1 cellular context compared by ENCODE assay signal in genomic region chr15:22980189-22981136, GRCh38.
A peak's percentile ranks its signal among the peaks of the same experiment; 100 is the strongest.
TF ChIP-seq lines count a peak whose summit lies in the region.

TSS of gene CYFIP1 (minus strand) at chr15:22980368. CDS start at chr15:22947285, 33,083 bp downstream.

TF ChIP-seq in HepG2, 621 proteins besides CTCF, POLR2A, EP300 and RAD21 (continued from another document and continues in another):
- TF ChIP-seq ZNF775 (CRISPR knock-in tag; IDR thresholded peaks at IDR 0.05; ENCODE audit: borderline replicate concordance): no peak
- TF ChIP-seq PAWR (CRISPR knock-in tag; IDR thresholded peaks at IDR 0.05; ENCODE audit: borderline replicate concordance): no peak
- TF ChIP-seq SMARCC2 (IDR thresholded peaks at IDR 0.05): no peak
- TF ChIP-seq HDAC6 (IDR thresholded peaks at IDR 0.05; ENCODE audit: low read depth, low read length): no peak
- TF ChIP-seq RBFOX2 (IDR thresholded peaks at IDR 0.05; ENCODE audit: low read depth, low read length): peak; percentile 78
- peak; percentile 84; the same call in 1 of the 2 replicates for TF ChIP-seq HIVEP1 (CRISPR knock-in tag; IDR thresholded peaks at IDR 0.05)
- no peak for TF ChIP-seq ZFAT (CRISPR knock-in tag; conservative IDR thresholded peaks at IDR 0.05)
- TF ChIP-seq ZBTB44 (CRISPR knock-in tag; IDR thresholded peaks at IDR 0.05): no peak
- no peak for TF ChIP-seq ZIK1 (CRISPR knock-in tag; IDR thresholded peaks at IDR 0.05; ENCODE audit: borderline replicate concordance, low read depth)
- TF ChIP-seq ERF (CRISPR knock-in tag; IDR thresholded peaks at IDR 0.05): no peak
- TF ChIP-seq MEIS1 (CRISPR knock-in tag; IDR thresholded peaks at IDR 0.05; ENCODE audit: borderline replicate concordance): no peak
- TF ChIP-seq ZSCAN12 (CRISPR knock-in tag; IDR thresholded peaks at IDR 0.05): no peak
- no peak for TF ChIP-seq ZNF484 (CRISPR knock-in tag; IDR thresholded peaks at IDR 0.05; ENCODE audit: borderline replicate concordance, low read depth)
- TF ChIP-seq ZNF616 (CRISPR knock-in tag; IDR thresholded peaks at IDR 0.05; ENCODE audit: low read depth): 0 out of 2 replicates have a peak, but pooled peaks have one; percentile 30
- TF ChIP-seq PRDM15 (CRISPR knock-in tag; IDR thresholded peaks at IDR 0.05): 0 out of 2 replicates have a peak, but pooled peaks have one; percentile 32
- no peak for TF ChIP-seq ZNF790 (CRISPR knock-in tag; IDR thresholded peaks at IDR 0.05; ENCODE audit: borderline replicate concordance)
- TF ChIP-seq HOMEZ (CRISPR knock-in tag; IDR thresholded peaks at IDR 0.05; ENCODE audit: low read depth): no peak
- no peak for TF ChIP-seq IRF1 (CRISPR knock-in tag; IDR thresholded peaks at IDR 0.05; ENCODE audit: low read depth)
- TF ChIP-seq ZNF670 (CRISPR knock-in tag; IDR thresholded peaks at IDR 0.05; ENCODE audit: borderline replicate concordance): no peak
- TF ChIP-seq ZNF326 (CRISPR knock-in tag; IDR thresholded peaks at IDR 0.05; ENCODE audit: borderline replicate concordance): no peak
- TF ChIP-seq ZNF550 (CRISPR knock-in tag; IDR thresholded peaks at IDR 0.05; ENCODE audit: borderline replicate concordance): no peak
- peak; percentile 37; the same call in 1 of the 2 replicates for TF ChIP-seq ZXDC (CRISPR knock-in tag; IDR thresholded peaks at IDR 0.05)
- no peak for TF ChIP-seq ZNF839 (CRISPR knock-in tag; IDR thresholded peaks at IDR 0.05; ENCODE audit: borderline replicate concordance)
- no peak for TF ChIP-seq ZNF318 (CRISPR knock-in tag; IDR thresholded peaks at IDR 0.05)
- no peak for TF ChIP-seq SOX13 (IDR thresholded peaks at IDR 0.05)
- no peak for TF ChIP-seq SOX13 (CRISPR knock-in tag; conservative IDR thresholded peaks at IDR 0.05 in 1 of 2, IDR thresholded peaks at IDR 0.05 in 1 of 2)
- TF ChIP-seq CCDC6 (CRISPR knock-in tag; IDR thresholded peaks at IDR 0.05): no peak
- TF ChIP-seq GPBP1L1 (CRISPR knock-in tag; IDR thresholded peaks at IDR 0.05): no peak
- TF ChIP-seq NR1H2 (CRISPR knock-in tag; IDR thresholded peaks at IDR 0.05; ENCODE audit: borderline replicate concordance, low read depth): no peak
- TF ChIP-seq YEATS2 (CRISPR knock-in tag; IDR thresholded peaks at IDR 0.05; ENCODE audit: borderline replicate concordance): no peak
- no peak for TF ChIP-seq ZNF225 (CRISPR knock-in tag; IDR thresholded peaks at IDR 0.05)
- no peak for TF ChIP-seq GPN1 (CRISPR knock-in tag; IDR thresholded peaks at IDR 0.05; ENCODE audit: borderline replicate concordance)
- TF ChIP-seq ZNF24 (IDR thresholded peaks at IDR 0.05): no peak
- no peak for TF ChIP-seq ZNF30 (CRISPR knock-in tag; IDR thresholded peaks at IDR 0.05)
- no peak for TF ChIP-seq NFATC3 (CRISPR knock-in tag; IDR thresholded peaks at IDR 0.05)
- TF ChIP-seq ZNF776 (CRISPR knock-in tag; IDR thresholded peaks at IDR 0.05): peak; percentile 62; the same call in 1 of the 2 replicates
- no peak for TF ChIP-seq GMEB1 (CRISPR knock-in tag; IDR thresholded peaks at IDR 0.05; ENCODE audit: borderline replicate concordance)
- no peak for TF ChIP-seq SMAD1 (CRISPR knock-in tag; IDR thresholded peaks at IDR 0.05; ENCODE audit: borderline replicate concordance, low read depth)
- no peak for TF ChIP-seq JARID2 (CRISPR knock-in tag; IDR thresholded peaks at IDR 0.05; ENCODE audit: insufficient replicate concordance)
- no peak for TF ChIP-seq KDM1A (CRISPR knock-in tag; IDR thresholded peaks at IDR 0.05)
- TF ChIP-seq ZNF451 (CRISPR knock-in tag; IDR thresholded peaks at IDR 0.05): no peak
- no peak for TF ChIP-seq PITX1 (CRISPR knock-in tag; IDR thresholded peaks at IDR 0.05)
